ENCODE assay signal across 8 cellular contexts in genomic region chr2:25339791-25340339, GRCh38. TPM values are rescaled to one million over a fixed set of nuclear protein-coding genes. Genes with fewer than 3 reads are reported as not detected.
A peak's percentile ranks its signal among the peaks of the same experiment; 100 is the strongest.
DNase-seq lines count a peak whose midpoint lies in the region; ATAC-seq and TF ChIP-seq lines count a peak whose summit lies in the region.

No MANE protein-coding gene starts in this region.

- H3K4me1 ChIP-seq in BLaER1: peaks cover 64% of the 10 kb centered on the region

- no peak for TF ChIP-seq CTCF in astrocyte of the cerebellum (IDR thresholded peaks at IDR 0.05; ENCODE audit: low read depth, low read length, missing control alignments)
- no peak for TF ChIP-seq CTCF in kidney epithelial cell (IDR thresholded peaks at IDR 0.05; ENCODE audit: insufficient read depth, low read length, poor library complexity, severe bottlenecking)

- H3K4me3 ChIP-seq in BLaER1 (peak overlapping the region; percentile 94), astrocyte of the cerebellum (ENCODE audit: low read depth, low read length) (peak overlapping the region; percentile 54), kidney epithelial cell (ENCODE audit: low read depth, low read length) (peak overlapping the region; percentile 58)

- H3K9ac ChIP-seq in BLaER1: peak overlapping the region; percentile 89; the same call in 1 of the 2 replicates

- H3K36me3 ChIP-seq in BLaER1 (0 out of 2 replicates have a peak, but pooled peaks cover 9% of the 10 kb centered on the region), kidney epithelial cell (ENCODE audit: control insufficient read depth, insufficient read depth, low read length) (no peaks in the 10 kb centered on the region)

- in situ Hi-C loops in astrocyte of the cerebellum (cut with HindIII; ENCODE audit: low sequenced_read_pairs): no loop called here

- ATAC-seq in GM18520 (IDR thresholded peaks at IDR 0.05; ENCODE audit: unreplicated experiment): no peak
- no peak for ATAC-seq in HG02938 (IDR thresholded peaks at IDR 0.05; ENCODE audit: unreplicated experiment)
- no peak for ATAC-seq in GM21515 (IDR thresholded peaks at IDR 0.05; ENCODE audit: unreplicated experiment)

- no peaks in the 10 kb centered on the region for H3K27me3 ChIP-seq in BLaER1
- H3K27me3 ChIP-seq in kidney epithelial cell (ENCODE audit: control insufficient read depth, insufficient read depth, low read length): no peaks in the 10 kb centered on the region

- peak overlapping the region; percentile 91 for H3K4me2 ChIP-seq in BLaER1

- peaks cover 54% of the 10 kb centered on the region for H4K20me1 ChIP-seq in BLaER1

- H3K27ac ChIP-seq in BLaER1 (peak overlapping the region; percentile 51; the same call in 1 of the 2 replicates), temporal lobe (ENCODE audit: low read depth, low read length) (peak overlapping the region; percentile 80)

- no peaks in the 10 kb centered on the region for H3K9me3 ChIP-seq in BLaER1

- DNase-seq in NCI-H1092 (lab: John Stamatoyannopoulos, UW) (peak; percentile 26), astrocyte of the cerebellum (ENCODE audit: low read depth) (no peak), kidney epithelial cell (ENCODE audit: low read depth) (no peak)

RNA-seq across cellular contexts. Expression of gene DNMT3A, which starts 1.9 kb away (rescaled TPM):
- total RNA-seq in kidney epithelial cell (19.7 and 25.3 TPM in 2 replicates), temporal lobe (39.8 TPM)
